In the genomic region with DNA sequence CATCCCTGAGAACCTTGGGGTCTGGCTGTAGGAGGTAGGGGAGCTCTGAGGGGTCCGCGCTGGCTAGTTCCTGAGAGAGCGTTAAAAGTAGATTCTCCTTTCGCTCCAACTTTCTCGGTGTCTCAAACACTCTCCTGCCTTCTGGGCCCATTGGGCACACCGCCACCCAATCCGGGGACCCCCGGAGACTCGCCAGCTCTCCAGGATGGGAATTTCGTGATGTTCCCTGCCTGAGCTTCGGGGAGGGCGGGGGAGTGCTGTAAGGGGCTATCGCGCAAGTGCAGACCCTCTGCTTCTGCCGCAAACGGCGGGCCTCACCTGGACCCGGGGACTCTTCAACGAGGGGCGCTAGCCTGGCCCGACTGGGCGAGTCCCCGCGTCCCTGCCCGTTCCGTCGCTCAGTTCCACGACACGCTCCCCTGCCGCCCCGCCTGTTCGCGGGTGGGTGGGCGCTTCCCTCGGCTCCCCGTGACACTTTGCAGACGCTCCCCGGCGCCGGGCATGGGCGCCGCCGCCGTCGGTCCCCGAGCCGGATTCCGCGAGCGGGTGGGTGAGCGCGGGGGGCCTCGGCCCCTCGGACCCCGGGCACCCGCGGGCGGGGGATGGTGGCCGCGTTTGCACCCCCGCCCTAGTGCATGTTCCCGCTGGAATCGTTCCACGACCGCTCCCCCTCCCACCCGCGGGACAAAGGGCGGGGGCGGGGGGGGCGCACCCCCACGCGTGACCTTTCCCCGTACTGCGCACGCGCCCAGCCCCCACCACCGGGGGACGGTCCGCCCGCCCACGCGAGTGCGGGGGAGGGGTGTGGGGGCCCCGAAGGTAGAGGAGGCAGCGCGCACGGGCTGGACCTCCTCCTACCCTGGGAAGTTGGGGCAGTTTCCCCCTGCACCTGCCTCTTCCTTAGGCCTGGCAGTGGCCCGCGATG, we compare ENCODE assay signal across 8 cellular contexts. TPM values are rescaled to one million over a fixed set of nuclear protein-coding genes. Genes with fewer than 3 reads are reported as not detected.
A peak's percentile ranks its signal among the peaks of the same experiment; 100 is the strongest.
DNase-seq lines count a peak whose midpoint lies in the region; ATAC-seq and TF ChIP-seq lines count a peak whose summit lies in the region.

CCDC106 (plus strand) TSS at position 481 of the 925 bp plus-strand sequence. CDS start 835 bp downstream, outside the sequence.

- peak; percentile 34 for ATAC-seq in GM18502 (IDR thresholded peaks at IDR 0.05; ENCODE audit: poor library complexity, unreplicated experiment)
- ATAC-seq in activated B cell treated with CpG ODN at 0.5 μM for 24 hours (ENCODE audit: low read depth), result peak; percentile 23
- ATAC-seq in HG02970 (IDR thresholded peaks at IDR 0.05; ENCODE audit: low FRiP score, unreplicated experiment), result no peak

- H3K4me3 ChIP-seq in A673 (ENCODE audit: low read depth, low read length, poor library complexity, severe bottlenecking), result peak within 1 kb of the TSS; percentile 93

- no TSS peak for BruUV-seq in A673 (replicated peaks; lab: Mats Ljungman, UMichigan)

- POLR2A ChIA-PET in A673 (lab: Charles Lee; ENCODE audit: low non-redundant PET), result interaction anchor here (0.6 kb wide), 1 partner anchor 171 kb away, joined by 3 read pairs; no protein-coding TSS in a partner anchor
- POLR2A ChIA-PET in activated B cell treated with CpG ODN at 0.5 μM for 24 hours (lab: Charles Lee), result interaction anchor here (0.6 to 4.7 kb wide), 15 partner anchors 11 to 564 kb away, joined by 3 to 45 read pairs (median 5); partner anchors contain the start of genes FIZ1, HSPBP1, ZNF524 and ZNF628

- peak within 1 kb of the TSS; percentile 98 for H3K27ac ChIP-seq in A673 (ENCODE audit: low read depth, low read length, poor library complexity, severe bottlenecking)
- H3K27ac ChIP-seq in layer of hippocampus (ENCODE audit: low read depth, low read length), result peak within 1 kb of the TSS; percentile 92

- peak within 1 kb of the TSS; percentile 95 for H3K27ac Mint-ChIP-seq in activated B cell treated with CpG ODN at 0.5 μM for 24 hours
- peak within 1 kb of the TSS; percentile 83 for H3K27ac Mint-ChIP-seq in dendritic cell treated with granulocyte-macrophage colony-stimulating factor and Interleukin-4, amounts not matched to agents 40 ng/mL and 50 ng/mL, for 4 days

- CTCF ChIA-PET in A673 (lab: Charles Lee) (no interaction called here), activated B cell treated with CpG ODN at 0.5 μM for 24 hours (lab: Charles Lee) (interaction anchor here (0.7 to 4.4 kb wide), 3 partner anchors 11 to 15 kb away, joined by 3 to 33 read pairs (median 4); no protein-coding TSS in a partner anchor)

- H3K27me3 ChIP-seq in A673 (replicated peaks; ENCODE audit: insufficient read depth, low read depth, low read length, poor library complexity), result no peaks in the 10 kb centered on the region
- H3K27me3 ChIP-seq in layer of hippocampus (ENCODE audit: control insufficient read depth, insufficient read depth, low read length), result no peaks in the 10 kb centered on the region

- TF ChIP-seq CTCF in A673 (conservative IDR thresholded peaks at IDR 0.05; ENCODE audit: low read depth, low read length) (no peak), activated B cell treated with CpG ODN at 0.5 μM for 24 hours (IDR thresholded peaks at IDR 0.05) (no peak)

- no peaks in the 10 kb centered on the region for H3K9me3 Mint-ChIP-seq in activated B cell treated with CpG ODN at 0.5 μM for 24 hours
- no peaks in the 10 kb centered on the region for H3K9me3 Mint-ChIP-seq in dendritic cell treated with granulocyte-macrophage colony-stimulating factor and Interleukin-4, amounts not matched to agents 40 ng/mL and 50 ng/mL, for 4 days

- H3K36me3 ChIP-seq in A673 (ENCODE audit: insufficient read depth, low read length, poor library complexity, severe bottlenecking), result peaks cover 27% of the 10 kb centered on the region

- intact Hi-C loops in A673 (cut with micrococcal nuclease; ENCODE audit: unreplicated experiment) (no loop called here), activated B cell treated with CpG ODN at 0.5 μM for 24 hours (cut with micrococcal nuclease) (loop anchor here (10.0 kb wide), 2 partner anchors 667 to 1183 kb away; partner anchors contain the start of genes LENG9 and ZSCAN5A)
- intact Hi-C loops in dendritic cell treated with granulocyte-macrophage colony-stimulating factor and Interleukin-4, amounts not matched to agents 40 ng/mL and 50 ng/mL, for 4 days (cut with micrococcal nuclease), result no loop called here

- H3K9me3 ChIP-seq in A673 (ENCODE audit: low read depth, low read length, poor library complexity, severe bottlenecking), result no peaks in the 10 kb centered on the region

- DNase-seq in A673 (ENCODE audit: low spot score) (peak; percentile 92), NCI-H1092 treated with DMSO at 0.1 percent for 48 hours (lab: John Stamatoyannopoulos, UW) (peak; percentile 60), activated B cell treated with CpG ODN at 0.5 μM for 24 hours (peak; percentile 76)
- peak; percentile 53 for DNase-seq in stimulated activated CD4-positive, alpha-beta T cell treated with anti-CD3 and anti-CD28 coated beads, Interleukin-4, amount 100 ng/mL, for 1 hour

- peaks cover 39% of the 10 kb centered on the region for H3K36me3 Mint-ChIP-seq in activated B cell treated with CpG ODN at 0.5 μM for 24 hours (ENCODE audit: low read depth)
- H3K36me3 Mint-ChIP-seq in dendritic cell treated with granulocyte-macrophage colony-stimulating factor and Interleukin-4, amounts not matched to agents 40 ng/mL and 50 ng/mL, for 4 days (ENCODE audit: low read depth), result peaks cover 79% of the 10 kb centered on the region

- H3K4me1 ChIP-seq in A673 (ENCODE audit: insufficient read depth, low read length, poor library complexity, severe bottlenecking), result peaks cover 27% of the 10 kb centered on the region

- H3K4me1 Mint-ChIP-seq in activated B cell treated with CpG ODN at 0.5 μM for 24 hours, result peaks cover 60% of the 10 kb centered on the region
- H3K4me1 Mint-ChIP-seq in dendritic cell treated with granulocyte-macrophage colony-stimulating factor and Interleukin-4, amounts not matched to agents 40 ng/mL and 50 ng/mL, for 4 days (ENCODE audit: low read depth), result peaks cover 65% of the 10 kb centered on the region

- H3K27me3 Mint-ChIP-seq in activated B cell treated with CpG ODN at 0.5 μM for 24 hours, result no peaks in the 10 kb centered on the region
- H3K27me3 Mint-ChIP-seq in dendritic cell treated with granulocyte-macrophage colony-stimulating factor and Interleukin-4, amounts not matched to agents 40 ng/mL and 50 ng/mL, for 4 days, result peaks cover 4% of the 10 kb centered on the region

- H3K4me3 Mint-ChIP-seq in activated B cell treated with CpG ODN at 0.5 μM for 24 hours, result peak within 1 kb of the TSS; percentile 95
- peak within 1 kb of the TSS; percentile 93 for H3K4me3 Mint-ChIP-seq in dendritic cell treated with granulocyte-macrophage colony-stimulating factor and Interleukin-4, amounts not matched to agents 40 ng/mL and 50 ng/mL, for 4 days

RNA-seq across cellular contexts. Expression of gene CCDC106, which starts in this region (rescaled TPM):
- total RNA-seq in A673 (2021), result 39.9 and 41.5 TPM in 2 replicates
- total RNA-seq in activated B cell treated with CpG ODN at 0.5 μM for 24 hours, result 14.0 and 14.4 TPM in 2 replicates
